Comparison of ENCODE assay signal across 17 cellular contexts in the genomic region with DNA sequence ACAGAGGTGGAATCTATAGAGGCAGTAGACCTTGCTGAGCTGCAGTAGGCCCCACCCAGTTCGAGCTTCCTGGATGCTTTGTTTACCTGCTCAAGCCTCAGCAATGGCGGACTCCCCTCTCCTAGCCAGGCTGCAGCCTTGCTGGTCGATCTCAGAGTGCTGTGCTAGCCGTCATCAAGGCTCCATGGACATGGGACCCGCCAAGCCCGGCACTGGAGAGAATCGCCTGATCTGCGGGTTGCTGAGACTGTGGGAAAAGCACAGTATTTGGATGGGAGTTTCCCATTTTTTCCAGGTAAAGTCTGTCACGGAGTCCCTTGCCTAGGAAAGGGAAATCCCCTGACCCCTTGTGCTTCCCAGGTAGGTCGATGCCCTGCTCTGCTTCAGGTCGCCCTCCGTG.
DNase-seq lines count a peak whose midpoint lies in the region; ATAC-seq and TF ChIP-seq lines count a peak whose summit lies in the region.
"Had no signal": no experiment of that assay in that cellular context is flagged by ENCODE, and none has a peak within 500 bp of the region (broad histone marks: within the 10 kb centered on the region; RNA-seq: fewer than 3 reads in every experiment).

No MANE protein-coding gene starts in this region.

- ATAC-seq in upper lobe of right lung = no peak
- no peak for ATAC-seq in HG03175 (IDR thresholded peaks at IDR 0.05; ENCODE audit: unreplicated experiment)
- ATAC-seq: PC-3 had no signal

- intact Hi-C loops in upper lobe of right lung (cut with DNase I) = no loop called here

- no peaks in the 10 kb centered on the region for H3K36me3 ChIP-seq in upper lobe of right lung

- H3K4me3 ChIP-seq in upper lobe of right lung = no peak overlapping the region

- no peaks in the 10 kb centered on the region for H3K27me3 ChIP-seq in upper lobe of right lung

- peak; percentile 0 for DNase-seq in COLO668 (lab: John Stamatoyannopoulos, UW; ENCODE audit: unreplicated experiment)
- peak; percentile 66 for DNase-seq in NCI-H1105 treated with DMSO at 0.1 percent for 48 hours (lab: John Stamatoyannopoulos, UW)
- peak; percentile 31 for DNase-seq in NCI-H748 treated with DMSO at 0.1 percent for 48 hours (lab: John Stamatoyannopoulos, UW)
- no peak for DNase-seq in GF-D8 (lab: John Stamatoyannopoulos, UW)
- no peak for DNase-seq in RPMI8226
- no peak for DNase-seq in upper lobe of right lung
- DNase-seq: ACHN, AML-193, H9, Kasumi-1, MM.1S, NCI-H1092, PC-3, SW 1271 had no signal

- no peaks in the 10 kb centered on the region for H3K4me1 ChIP-seq in upper lobe of right lung

- H3K9me3 ChIP-seq in upper lobe of right lung = no peaks in the 10 kb centered on the region

- H3K27ac ChIP-seq in 22Rv1 (peak overlapping the region; percentile 60), upper lobe of right lung (no peak overlapping the region)
- H3K27ac ChIP-seq: RWPE1 had no signal

- TF ChIP-seq CTCF in 22Rv1 (IDR thresholded peaks at IDR 0.05) (no peak), upper lobe of right lung (IDR thresholded peaks at IDR 0.05) (no peak)

Comparison
In these comparisons a context has a peak if more than half of its experiments do, and no peak if none do; other contexts are left out.
1. DNase-seq: peak in COLO668 (single experiment), NCI-H1105 treated with DMSO at 0.1 percent for 48 hours (single experiment) and NCI-H748 treated with DMSO at 0.1 percent for 48 hours (single experiment); none in GF-D8 (single experiment), RPMI8226 (single experiment) and upper lobe of right lung (single experiment).